20 cellular contexts compared by ENCODE assay signal in the genomic region with DNA sequence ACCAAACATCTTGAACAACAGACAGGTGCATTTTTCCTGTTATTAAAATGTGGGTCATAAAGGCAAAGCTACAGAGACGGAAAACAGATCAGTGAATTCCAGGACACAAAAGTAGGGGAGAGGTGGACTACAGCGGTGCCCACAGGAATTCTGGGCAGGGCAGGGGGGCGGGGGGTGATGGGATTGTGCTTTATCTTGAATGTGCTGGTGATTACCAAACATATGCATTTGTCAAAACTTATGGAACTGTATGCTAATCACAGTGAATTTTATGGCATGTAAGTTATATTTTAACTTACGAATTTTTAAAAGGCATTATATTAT.
"Had no signal": no experiment of that assay in that cellular context is flagged by ENCODE, and none has a peak within 500 bp of the region (broad histone marks: within the 10 kb centered on the region; RNA-seq: fewer than 3 reads in every experiment).

No MANE protein-coding gene starts in this region.

- DNase-seq: activated CD4-positive, alpha-beta T cell treated with anti-CD3 and anti-CD28 coated beads for 4 hours; activated CD8-positive, alpha-beta T cell treated with anti-CD3 and anti-CD28 coated beads, Interleukin-2, amount 10 ng/mL, durations not matched to agents 7 days and 5 days; activated effector memory CD4-positive, alpha-beta T cell treated with Interleukin-2 at 50 U/mL for 16 hours; activated naive CD4-positive, alpha-beta T cell; activated T-cell treated with anti-CD3 and anti-CD28 coated beads, Interleukin-2, amount 50 U/mL, for 24 hours; aorta; central memory CD4-positive, alpha-beta T cell; IMR-90; Kasumi-1; KBM-7; NCI-H1048; NK-92 treated with Interleukin-12 subunit alpha and Interleukin-12 subunit beta, amount 100 ng/mL, for 24 hours; SIG-M5; T-cell; T-helper 2 cell; T1000 had no signal

- H3K27ac ChIP-seq: VCaP had no signal

- H3K4me3 ChIP-seq: SK-N-MC had no signal

- H3K4me3 Mint-ChIP-seq: activated CD8-positive, alpha-beta T cell treated with anti-CD3 and anti-CD28 coated beads, Interleukin-2, amount 10 ng/mL, durations not matched to agents 7 days and 5 days; activated naive CD4-positive, alpha-beta T cell treated with anti-CD3 and anti-CD28 coated beads, Interleukin-2, amount 50 U/mL, for 24 hours; activated T-cell treated with anti-CD3 and anti-CD28 coated beads, Interleukin-2, amount 50 U/mL, for 24 hours; activated T-helper 1 cell treated with anti-CD3 and anti-CD28 coated beads, Interleukin-12 subunit alpha, Interleukin-12 subunit beta, Interleukin-2, Interleukin-4 antibody, amounts not matched to agents 30 ng/mL and 10 ng/mL and 1 ng/mL, durations not matched to agents 14 hours and 24 hours and 36 hours; T-cell had no signal

- H3K27ac Mint-ChIP-seq: activated CD8-positive, alpha-beta T cell treated with anti-CD3 and anti-CD28 coated beads, Interleukin-2, amount 10 ng/mL, durations not matched to agents 7 days and 5 days; activated naive CD4-positive, alpha-beta T cell treated with anti-CD3 and anti-CD28 coated beads, Interleukin-2, amount 50 U/mL, for 24 hours; activated T-cell treated with anti-CD3 and anti-CD28 coated beads, Interleukin-2, amount 50 U/mL, for 24 hours; activated T-helper 1 cell treated with anti-CD3 and anti-CD28 coated beads, Interleukin-12 subunit alpha, Interleukin-12 subunit beta, Interleukin-2, Interleukin-4 antibody, amounts not matched to agents 30 ng/mL and 10 ng/mL and 1 ng/mL, durations not matched to agents 14 hours and 24 hours and 36 hours; T-cell had no signal

- H3K27me3 Mint-ChIP-seq: activated naive CD4-positive, alpha-beta T cell treated with anti-CD3 and anti-CD28 coated beads, Interleukin-2, amount 50 U/mL, for 24 hours; activated T-cell treated with anti-CD3 and anti-CD28 coated beads, Interleukin-2, amount 50 U/mL, for 24 hours; T-cell had no signal

- H3K36me3 Mint-ChIP-seq: activated naive CD4-positive, alpha-beta T cell treated with anti-CD3 and anti-CD28 coated beads, Interleukin-2, amount 50 U/mL, for 24 hours; T-cell had no signal

- ATAC-seq: activated CD8-positive, alpha-beta T cell treated with anti-CD3 and anti-CD28 coated beads, Interleukin-2, amount 10 ng/mL, durations not matched to agents 7 days and 5 days; T-cell had no signal

- H3K9me3 Mint-ChIP-seq: activated naive CD4-positive, alpha-beta T cell treated with anti-CD3 and anti-CD28 coated beads, Interleukin-2, amount 50 U/mL, for 24 hours; activated T-cell treated with anti-CD3 and anti-CD28 coated beads, Interleukin-2, amount 50 U/mL, for 24 hours had no signal

- H3K4me1 Mint-ChIP-seq: activated naive CD4-positive, alpha-beta T cell treated with anti-CD3 and anti-CD28 coated beads, Interleukin-2, amount 50 U/mL, for 24 hours; T-cell had no signal
